Comparison of ENCODE assay signal across 23 cellular contexts in the genomic region with DNA sequence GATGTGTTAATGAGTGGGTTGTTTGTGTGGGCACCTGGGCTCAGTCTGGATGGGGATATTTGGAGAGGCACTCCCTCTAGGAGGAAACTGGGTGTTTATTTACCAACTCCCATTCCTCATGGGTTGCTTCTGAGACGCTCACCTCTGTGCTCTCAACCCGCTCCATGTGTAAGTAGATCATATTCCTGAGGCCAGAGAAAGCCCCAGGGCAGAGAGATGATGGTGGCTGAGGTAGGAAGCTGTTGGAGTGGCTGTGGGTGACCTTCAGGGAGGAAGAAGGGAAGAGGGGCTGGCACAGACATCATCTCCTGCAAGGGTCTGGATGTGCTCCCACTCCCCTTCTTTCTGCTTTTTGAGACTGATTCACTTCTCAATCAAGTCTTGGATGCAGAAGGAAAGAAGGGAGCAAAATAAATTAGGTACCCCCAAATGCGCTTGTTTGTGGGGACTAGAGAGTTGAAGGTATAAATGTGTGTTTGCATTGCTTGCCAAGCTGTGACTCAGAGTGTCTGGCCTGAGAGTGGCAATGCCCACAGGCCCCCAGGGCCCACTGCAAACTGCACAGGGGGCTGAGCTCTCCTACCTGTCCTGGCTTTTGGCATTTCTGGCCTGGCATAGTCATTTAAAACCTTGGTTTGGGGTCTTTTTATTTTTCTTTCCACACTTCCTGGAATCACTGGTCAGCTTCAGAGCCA. TPM values are rescaled to one million over a fixed set of nuclear protein-coding genes. Genes with fewer than 3 reads are reported as not detected.
DNase-seq lines count a peak whose midpoint lies in the region; ATAC-seq and TF ChIP-seq lines count a peak whose summit lies in the region.
"Had no signal": no experiment of that assay in that cellular context is flagged by ENCODE, and none has a peak within 500 bp of the region (broad histone marks: within the 10 kb centered on the region; RNA-seq: fewer than 3 reads in every experiment).

No MANE protein-coding gene starts in this region.

- no peak for DNase-seq in activated CD8-positive, alpha-beta T cell treated with anti-CD3 and anti-CD28 coated beads, Interleukin-2, amount 10 ng/mL, durations not matched to agents 7 days and 5 days
- DNase-seq in activated CD8-positive, alpha-beta T cell treated with anti-CD3 and anti-CD28 coated beads for 36 hours = no peak
- DNase-seq in RWPE1 (ENCODE audit: low spot score) (no peak), mesenteric fat pad (ENCODE audit: low spot score) (no peak), OCI-M1 (lab: John Stamatoyannopoulos, UW) (no peak), activated gamma-delta T cell (lab: John Stamatoyannopoulos, UW) (no peak)
- DNase-seq: Caco-2; CD8-positive, alpha-beta T cell; MV-4-11; NCI-H1105; NCI-H1436 treated with DMSO at 0.1 percent for 48 hours; NCI-H187 treated with DMSO at 0.1 percent for 48 hours; NCI-H2171 treated with DMSO at 0.1 percent for 48 hours; NCI-H510A treated with DMSO at 0.1 percent for 48 hours; NCI-H748 treated with DMSO at 0.1 percent for 48 hours; NK-92 treated with Interleukin-12 subunit alpha and Interleukin-12 subunit beta, amount 100 ng/mL, for 24 hours; Peyer's patch had no signal

- peak overlapping the region; percentile 61; the same call in 1 of the 2 replicates for H3K27ac ChIP-seq in RWPE1
- H3K27ac ChIP-seq: 22Rv1, C4-2B, Peyer's patch had no signal

- no peaks in the 10 kb centered on the region for H3K9me3 Mint-ChIP-seq in activated CD8-positive, alpha-beta T cell treated with anti-CD3 and anti-CD28 coated beads, Interleukin-2, amount 10 ng/mL, durations not matched to agents 7 days and 5 days (ENCODE audit: insufficient read depth)
- H3K9me3 Mint-ChIP-seq in activated CD8-positive, alpha-beta T cell treated with anti-CD3 and anti-CD28 coated beads for 36 hours = no peaks in the 10 kb centered on the region
- no peaks in the 10 kb centered on the region for H3K9me3 Mint-ChIP-seq in nephron
- H3K9me3 Mint-ChIP-seq: CD8-positive, alpha-beta T cell had no signal

- peaks cover 7% of the 10 kb centered on the region for H3K27me3 Mint-ChIP-seq in activated CD8-positive, alpha-beta T cell treated with anti-CD3 and anti-CD28 coated beads, Interleukin-2, amount 10 ng/mL, durations not matched to agents 7 days and 5 days (ENCODE audit: low read depth)
- no peaks in the 10 kb centered on the region for H3K27me3 Mint-ChIP-seq in activated CD8-positive, alpha-beta T cell treated with anti-CD3 and anti-CD28 coated beads for 36 hours
- no peaks in the 10 kb centered on the region for H3K27me3 Mint-ChIP-seq in nephron (ENCODE audit: low read depth)

- no peak overlapping the region for H3K4me3 Mint-ChIP-seq in activated CD8-positive, alpha-beta T cell treated with anti-CD3 and anti-CD28 coated beads, Interleukin-2, amount 10 ng/mL, durations not matched to agents 7 days and 5 days
- no peak overlapping the region for H3K4me3 Mint-ChIP-seq in activated CD8-positive, alpha-beta T cell treated with anti-CD3 and anti-CD28 coated beads for 36 hours
- H3K4me3 Mint-ChIP-seq in nephron = no peak overlapping the region
- H3K4me3 Mint-ChIP-seq: B cell; CD8-positive, alpha-beta T cell had no signal

- CTCF ChIA-PET in activated CD8-positive, alpha-beta T cell treated with anti-CD3 and anti-CD28 coated beads, Interleukin-2, amount 10 ng/mL, durations not matched to agents 7 days and 5 days (lab: Charles Lee) = no interaction called here
- CTCF ChIA-PET in activated CD8-positive, alpha-beta T cell treated with anti-CD3 and anti-CD28 coated beads for 36 hours (lab: Charles Lee) = no interaction called here
- CTCF ChIA-PET in RWPE1 (lab: Yijun Ruan, JAX) = interaction anchor here (0.7 kb wide), 1 partner anchor 255 kb away, joined by 3 read pairs; no protein-coding TSS in a partner anchor

- H3K36me3 Mint-ChIP-seq in activated CD8-positive, alpha-beta T cell treated with anti-CD3 and anti-CD28 coated beads, Interleukin-2, amount 10 ng/mL, durations not matched to agents 7 days and 5 days (ENCODE audit: low read depth) = no peaks in the 10 kb centered on the region
- no peaks in the 10 kb centered on the region for H3K36me3 Mint-ChIP-seq in activated CD8-positive, alpha-beta T cell treated with anti-CD3 and anti-CD28 coated beads for 36 hours (ENCODE audit: low read depth)
- no peaks in the 10 kb centered on the region for H3K36me3 Mint-ChIP-seq in nephron (ENCODE audit: low read depth)
- H3K36me3 Mint-ChIP-seq: CD8-positive, alpha-beta T cell had no signal

- no peak for ATAC-seq in activated CD8-positive, alpha-beta T cell treated with anti-CD3 and anti-CD28 coated beads, Interleukin-2, amount 10 ng/mL, durations not matched to agents 7 days and 5 days
- ATAC-seq in activated CD8-positive, alpha-beta T cell treated with anti-CD3 and anti-CD28 coated beads for 36 hours = no peak
- no peak for ATAC-seq in GM18867 (IDR thresholded peaks at IDR 0.05; ENCODE audit: unreplicated experiment)
- ATAC-seq: CD8-positive, alpha-beta T cell had no signal

- POLR2A ChIA-PET in activated CD8-positive, alpha-beta T cell treated with anti-CD3 and anti-CD28 coated beads, Interleukin-2, amount 10 ng/mL, durations not matched to agents 7 days and 5 days (lab: Charles Lee) = no interaction called here
- POLR2A ChIA-PET in activated CD8-positive, alpha-beta T cell treated with anti-CD3 and anti-CD28 coated beads for 36 hours (lab: Charles Lee) = no interaction called here
- POLR2A ChIA-PET in RWPE1 (lab: Yijun Ruan, JAX; ENCODE audit: low non-redundant PET) = no interaction called here

- peak overlapping the region; percentile 28 for H3K27ac Mint-ChIP-seq in activated CD8-positive, alpha-beta T cell treated with anti-CD3 and anti-CD28 coated beads, Interleukin-2, amount 10 ng/mL, durations not matched to agents 7 days and 5 days
- no peak overlapping the region for H3K27ac Mint-ChIP-seq in activated CD8-positive, alpha-beta T cell treated with anti-CD3 and anti-CD28 coated beads for 36 hours
- peak overlapping the region in 2 of 3 experiments; percentile 6 to 84 for H3K27ac Mint-ChIP-seq in nephron
- H3K27ac Mint-ChIP-seq: B cell; CD8-positive, alpha-beta T cell had no signal

- H3K4me1 Mint-ChIP-seq in activated CD8-positive, alpha-beta T cell treated with anti-CD3 and anti-CD28 coated beads, Interleukin-2, amount 10 ng/mL, durations not matched to agents 7 days and 5 days (ENCODE audit: low read depth) = no peaks in the 10 kb centered on the region
- H3K4me1 Mint-ChIP-seq in activated CD8-positive, alpha-beta T cell treated with anti-CD3 and anti-CD28 coated beads for 36 hours (ENCODE audit: low read depth) = no peaks in the 10 kb centered on the region
- peaks cover 45% of the 10 kb centered on the region for H3K4me1 Mint-ChIP-seq in nephron
- H3K4me1 Mint-ChIP-seq: B cell had no signal

- intact Hi-C loops in activated CD8-positive, alpha-beta T cell treated with anti-CD3 and anti-CD28 coated beads for 36 hours (cut with micrococcal nuclease) = no loop called here

- no peak for TF ChIP-seq CTCF in activated CD8-positive, alpha-beta T cell treated with anti-CD3 and anti-CD28 coated beads for 36 hours (IDR thresholded peaks at IDR 0.05)
- TF ChIP-seq CTCF in RWPE1 (conservative IDR thresholded peaks at IDR 0.05; ENCODE audit: low read depth) (no peak), nephron (IDR thresholded peaks at IDR 0.05; ENCODE audit: unreplicated experiment in 3 of 3) (no peak)

RNA-seq across cellular contexts. Expression of a gene that starts 57.2 kb away (rescaled TPM):
- total RNA-seq in activated CD8-positive, alpha-beta T cell treated with anti-CD3 and anti-CD28 coated beads, Interleukin-2, amount 10 ng/mL, durations not matched to agents 7 days and 5 days = not detected
- total RNA-seq in activated CD8-positive, alpha-beta T cell treated with anti-CD3 and anti-CD28 coated beads for 36 hours = not detected
- not detected for total RNA-seq in mesenteric fat pad
- total RNA-seq: B cell; Caco-2; CD8-positive, alpha-beta T cell; H4; Peyer's patch had no signal
